ENCODE assay signal across 21 cellular contexts in the genomic region with DNA sequence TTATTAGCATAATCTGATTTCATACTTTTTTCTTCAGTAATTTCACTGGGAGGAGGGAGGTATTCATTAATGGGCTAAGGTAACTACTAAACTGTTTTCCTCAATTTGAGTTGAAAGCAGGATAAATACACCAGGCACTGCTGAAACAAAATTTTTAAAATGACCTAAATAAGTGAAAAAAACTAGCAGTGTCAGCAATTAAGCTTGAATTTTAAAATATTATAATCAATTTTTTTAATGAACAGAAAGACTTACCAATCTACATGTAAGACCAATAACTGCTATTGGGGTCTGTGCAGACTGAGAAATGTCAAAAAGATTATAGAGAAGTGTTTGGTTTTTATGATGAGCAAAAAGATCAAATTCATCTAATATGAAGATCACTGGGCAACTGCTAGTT.
A peak's percentile ranks its signal among the peaks of the same experiment; 100 is the strongest.
DNase-seq lines count a peak whose midpoint lies in the region; ATAC-seq, FAIRE-seq and TF ChIP-seq lines count a peak whose summit lies in the region.
"Had no signal": no experiment of that assay in that cellular context is flagged by ENCODE, and none has a peak within 500 bp of the region (broad histone marks: within the 10 kb centered on the region; RNA-seq: fewer than 3 reads in every experiment).

No MANE protein-coding gene starts in this region.

- H4K8ac ChIP-seq in IMR-90 (ENCODE audit: low read depth in 2 of 2, low read length in 2 of 2) = no peak overlapping the region

- FAIRE-seq in A549 (lab: Jason Lieb, UNC) (no peak), islet of Langerhans (lab: Jason Lieb, UNC) (peak; percentile 58)
- FAIRE-seq: A204.1, D721Med, G401.6, GM12891, GM19239 had no signal

- TF ChIP-seq POLR2A in A549 (IDR thresholded peaks at IDR 0.05; ENCODE audit: low read length) (no peak), IMR-90 (IDR thresholded peaks at IDR 0.05; ENCODE audit: low read depth, low read length) (no peak)

- H2AK5ac ChIP-seq in IMR-90 (ENCODE audit: low read depth, low read length) = no peak overlapping the region

- no peaks in the 10 kb centered on the region for H3K9me1 ChIP-seq in IMR-90 (ENCODE audit: insufficient read depth, low read length)

- in situ Hi-C loops in IMR-90 (cut with MboI; ENCODE audit: low sequenced_read_pairs) = loop anchor here (25.0 kb wide), 1 partner anchor 1610 kb away; no protein-coding TSS in a partner anchor

- TF ChIP-seq EP300 in A549 (IDR thresholded peaks at IDR 0.05) = no peak

- no peak overlapping the region for H2BK120ac ChIP-seq in IMR-90 (ENCODE audit: low read depth, low read length)

- H3K9me3 ChIP-seq in A549 (no peaks in the 10 kb centered on the region), IMR-90 (ENCODE audit: control insufficient read depth, insufficient read depth, low read length) (no peaks in the 10 kb centered on the region)
- H3K9me3 ChIP-seq: BLaER1 treated with 17β-estradiol and CSF1 and Interleukin-3, amounts not matched to agents 10 nM and 100 nM; Caco-2 had no signal

- no peaks in the 10 kb centered on the region for H3K9me3 Mint-ChIP-seq in glutamatergic neuron (ENCODE audit: unreplicated experiment)
- H3K9me3 Mint-ChIP-seq: CD4-positive, alpha-beta T cell; CD8-positive, alpha-beta T cell had no signal

- TF ChIP-seq CTCF in A549 (IDR thresholded peaks at IDR 0.05) (no peak), IMR-90 (conservative IDR thresholded peaks at IDR 0.05; ENCODE audit: low read depth, low read length) (no peak), glutamatergic neuron (IDR thresholded peaks at IDR 0.05; ENCODE audit: partially characterized antibody, unreplicated experiment) (no peak), dorsolateral prefrontal cortex (IDR thresholded peaks at IDR 0.05 in 54 of 56, conservative IDR thresholded peaks at IDR 0.05 in 2 of 56; ENCODE audit: low read depth in 1 of 56, partially characterized antibody in 56 of 56) (no peak)

- CTCF ChIA-PET in A549 (lab: Yijun Ruan, JAX) (no interaction called here), IMR-90 (lab: Yijun Ruan, JAX) (no interaction called here)

- no peak overlapping the region for H2BK5ac ChIP-seq in IMR-90 (ENCODE audit: low read depth, low read length, poor library complexity, severe bottlenecking)

- H2BK20ac ChIP-seq in IMR-90 (ENCODE audit: low read depth, low read length) = no peak overlapping the region

- H3K4me1 ChIP-seq in A549 (no peaks in the 10 kb centered on the region), IMR-90 (ENCODE audit: control insufficient read depth, insufficient read depth, low read length) (no peaks in the 10 kb centered on the region)
- H3K4me1 ChIP-seq: BLaER1 treated with 17β-estradiol and CSF1 and Interleukin-3, amounts not matched to agents 10 nM and 100 nM; Caco-2 had no signal

- no peak overlapping the region for H4K91ac ChIP-seq in IMR-90 (ENCODE audit: insufficient read depth, low read depth, low read length)

- H3K4me2 ChIP-seq in A549 (no peak overlapping the region), IMR-90 (ENCODE audit: low read depth, low read length) (no peak overlapping the region)
- H3K4me2 ChIP-seq: BLaER1 treated with 17β-estradiol and CSF1 and Interleukin-3, amounts not matched to agents 10 nM and 100 nM had no signal

- intact Hi-C loops in IMR-90 (cut with micrococcal nuclease) (no loop called here), dorsolateral prefrontal cortex (cut with DNase I) (no loop called here)

- H4K20me1 ChIP-seq in IMR-90 (ENCODE audit: insufficient read depth, low read length) = no peaks in the 10 kb centered on the region
- H4K20me1 ChIP-seq: BLaER1 treated with 17β-estradiol and CSF1 and Interleukin-3, amounts not matched to agents 10 nM and 100 nM had no signal

- no peaks in the 10 kb centered on the region for H3K27me3 Mint-ChIP-seq in glutamatergic neuron (ENCODE audit: unreplicated experiment)
- H3K27me3 Mint-ChIP-seq: B cell; CD4-positive, alpha-beta T cell had no signal

- H3K4me1 Mint-ChIP-seq in glutamatergic neuron (ENCODE audit: low read depth, unreplicated experiment) = no peaks in the 10 kb centered on the region
- H3K4me1 Mint-ChIP-seq: B cell had no signal

- H3K4me3 Mint-ChIP-seq in glutamatergic neuron (ENCODE audit: unreplicated experiment) = no peak overlapping the region
- H3K4me3 Mint-ChIP-seq: B cell; CD4-positive, alpha-beta T cell; CD8-positive, alpha-beta T cell had no signal

- H3K36me3 Mint-ChIP-seq in glutamatergic neuron (ENCODE audit: unreplicated experiment) = no peaks in the 10 kb centered on the region

- H3K4ac ChIP-seq in IMR-90 (ENCODE audit: low read depth, low read length) = no peak overlapping the region

- H3K27ac Mint-ChIP-seq in glutamatergic neuron (ENCODE audit: unreplicated experiment) = no peak overlapping the region
- H3K27ac Mint-ChIP-seq: B cell; CD4-positive, alpha-beta T cell; CD8-positive, alpha-beta T cell had no signal

- no peak overlapping the region for H3K14ac ChIP-seq in IMR-90 (replicated peaks; ENCODE audit: low read depth, low read length)

- H3K23ac ChIP-seq in IMR-90 (ENCODE audit: low read depth, low read length) = no peak overlapping the region

- H3K27me3 ChIP-seq in IMR-90 (ENCODE audit: control insufficient read depth, insufficient read depth, low read length) (no peaks in the 10 kb centered on the region), dorsolateral prefrontal cortex (no peaks in the 10 kb centered on the region)
- H3K27me3 ChIP-seq: BLaER1 treated with 17β-estradiol and CSF1 and Interleukin-3, amounts not matched to agents 10 nM and 100 nM had no signal

- H3K4me3 ChIP-seq in A549 = no peak overlapping the region
- no peak overlapping the region for H3K4me3 ChIP-seq in IMR-90 (ENCODE audit: insufficient read depth, low read depth, low read length)
- H3K4me3 ChIP-seq in dorsolateral prefrontal cortex = no peak overlapping the region
- H3K4me3 ChIP-seq: BLaER1 treated with 17β-estradiol and CSF1 and Interleukin-3, amounts not matched to agents 10 nM and 100 nM had no signal

- TF ChIP-seq RAD21 in A549 (conservative IDR thresholded peaks at IDR 0.05 in 1 of 2, IDR thresholded peaks at IDR 0.05 in 1 of 2) (no peak), IMR-90 (IDR thresholded peaks at IDR 0.05; ENCODE audit: low read length) (no peak)

- DNase-seq in A549 (ENCODE audit: low read depth in 1 of 2, low spot score in 1 of 2) (no peak), IMR-90 (no peak), glutamatergic neuron (no peak), dorsolateral prefrontal cortex (no peak)
- DNase-seq: 8988T; AML-193; Caco-2; Calu3; CD4-positive, alpha-beta T cell; CD8-positive, alpha-beta T cell; DMS79 treated with DMSO at 0.1 percent for 48 hours; GF-D8 had no signal

- no TSS peak for BruUV-seq in IMR-90 (replicated peaks; lab: Mats Ljungman, UMichigan)

- H2BK15ac ChIP-seq in IMR-90 (ENCODE audit: low read depth, low read length) = no peak overlapping the region

- no peak overlapping the region for H2AK9ac ChIP-seq in IMR-90 (replicated peaks; ENCODE audit: low read depth, low read length, poor library complexity)

- H3K9ac ChIP-seq in IMR-90 (ENCODE audit: low read depth, low read length) = no peak overlapping the region
- H3K9ac ChIP-seq: BLaER1 treated with 17β-estradiol and CSF1 and Interleukin-3, amounts not matched to agents 10 nM and 100 nM had no signal

- no peak overlapping the region for H3K18ac ChIP-seq in IMR-90 (ENCODE audit: low read depth, low read length)

- H2AFZ ChIP-seq in IMR-90 (replicated peaks; ENCODE audit: low read length, poor library complexity) = no peak overlapping the region

- no peak overlapping the region for H4K5ac ChIP-seq in IMR-90 (ENCODE audit: low read depth, low read length)

- POLR2A ChIA-PET in A549 (lab: Yijun Ruan, JAX) (no interaction called here), IMR-90 (lab: Charles Lee; ENCODE audit: unreplicated experiment) (no interaction called here)

- H3K56ac ChIP-seq in IMR-90 (ENCODE audit: extremely low read depth, insufficient read depth, low read length) = no peak overlapping the region

- H3K27ac ChIP-seq in A549 (no peak overlapping the region), IMR-90 (ENCODE audit: insufficient read depth, low read length) (no peak overlapping the region), dorsolateral prefrontal cortex (no peak overlapping the region)
- H3K27ac ChIP-seq: BLaER1 treated with 17β-estradiol and CSF1 and Interleukin-3, amounts not matched to agents 10 nM and 100 nM; C4-2B had no signal

- H3K36me3 ChIP-seq in IMR-90 (ENCODE audit: control insufficient read depth, insufficient read depth, low read length) = peaks cover 2% of the 10 kb centered on the region; the same call in 1 of the 2 replicates

- no peaks in the 10 kb centered on the region for H3K79me1 ChIP-seq in IMR-90 (ENCODE audit: low read depth in 1 of 2, low read length in 2 of 2)

- dilution Hi-C loops in IMR-90 (cut with HindIII; ENCODE audit: low sequenced_read_pairs, unreplicated experiment) = no loop called here

- no peak for ATAC-seq in A549
- no peak for ATAC-seq in IMR-90 (ENCODE audit: low read depth)
- ATAC-seq: CD8-positive, alpha-beta T cell had no signal

TF ChIP-seq in A549, 52 proteins besides CTCF, POLR2A, EP300 and RAD21:
- TF ChIP-seq MAFK (IDR thresholded peaks at IDR 0.05; ENCODE audit: partially characterized antibody) (peak; percentile 83), FOSB (CRISPR knock-in tag; IDR thresholded peaks at IDR 0.05) (no peak), GATA3 (IDR thresholded peaks at IDR 0.05; ENCODE audit: borderline replicate concordance) (no peak)
TF ChIP-seq in A549: peak in this region for 1.

TF ChIP-seq in IMR-90, 13 proteins besides CTCF, POLR2A, EP300 and RAD21:
- no peak for TF ChIP-seq SMC3 (IDR thresholded peaks at IDR 0.05; ENCODE audit: low read depth, low read length)
- TF ChIP-seq MAFK (IDR thresholded peaks at IDR 0.05; ENCODE audit: low read depth, low read length) = peak; percentile 89
